ENCODE assay signal across 18 cellular contexts in the genomic region with DNA sequence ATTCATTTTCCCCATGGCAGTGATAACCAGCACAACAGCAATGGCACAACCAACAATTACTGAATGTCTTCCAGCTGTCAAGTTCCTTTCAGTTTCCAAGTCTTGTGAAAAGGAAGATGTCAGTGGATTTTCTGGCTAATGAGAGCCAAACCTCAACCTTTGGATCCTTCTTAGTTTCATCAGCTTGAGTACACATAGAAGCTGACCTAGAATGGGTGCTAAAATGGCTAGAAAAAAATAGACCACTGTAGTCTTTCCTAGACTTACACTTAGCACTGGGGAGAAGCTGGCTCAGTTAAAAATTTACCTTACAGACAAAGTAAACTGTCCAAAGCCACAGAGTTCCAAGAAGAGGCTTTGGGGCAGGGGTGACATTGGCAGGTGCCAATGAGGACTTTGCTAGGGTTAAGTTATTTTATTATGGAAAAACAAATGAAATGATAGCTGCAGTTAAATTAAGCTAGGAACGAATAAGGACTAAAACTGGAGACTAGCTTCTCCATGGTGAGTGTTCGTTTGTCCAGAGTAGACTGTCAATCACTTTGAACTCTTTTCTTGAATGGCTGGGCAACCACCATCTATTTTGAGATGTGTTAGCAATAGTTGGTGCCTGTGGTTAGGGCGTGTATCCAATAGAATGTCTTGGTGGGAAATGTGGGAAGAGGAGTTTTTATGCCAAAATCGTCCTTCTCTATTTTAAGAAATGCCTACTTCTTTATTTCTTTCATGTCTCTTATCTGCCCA. TPM values are rescaled to one million over a fixed set of nuclear protein-coding genes. Genes with fewer than 3 reads are reported as not detected.
DNase-seq lines count a peak whose midpoint lies in the region; ATAC-seq, FAIRE-seq and TF ChIP-seq lines count a peak whose summit lies in the region.
"Had no signal": no experiment of that assay in that cellular context is flagged by ENCODE, and none has a peak within 500 bp of the region (broad histone marks: within the 10 kb centered on the region; RNA-seq: fewer than 3 reads in every experiment).

No MANE protein-coding gene starts in this region.

- H3K4me3 ChIP-seq in kidney (ENCODE audit: low read length in 2 of 2) (peak overlapping the region in 1 of 2 donors; percentile 37), upper lobe of right lung (no peak overlapping the region)
- H3K4me3 ChIP-seq: gastroesophageal sphincter, thoracic aorta had no signal

- TF ChIP-seq CTCF in kidney (IDR thresholded peaks at IDR 0.05; ENCODE audit: borderline replicate concordance, extremely low read depth, insufficient read depth) (no peak), upper lobe of right lung (IDR thresholded peaks at IDR 0.05) (no peak)

- FAIRE-seq in kidney (lab: Jason Lieb, UNC): no peak
- FAIRE-seq in GM12891 (lab: Jason Lieb, UNC): no peak
- FAIRE-seq: G401.6, islet of Langerhans had no signal

- DNase-seq in KBM-7 (peak; percentile 63), SIG-M5 treated with dmso at 0.1 percent for 504 hours (lab: John Stamatoyannopoulos, UW; ENCODE audit: unreplicated experiment) (peak; percentile 81), kidney (no peak), upper lobe of right lung (no peak), GM12891 (ENCODE audit: insufficient read length, low spot score) (no peak), NCI-H524 treated with DMSO at 0.1 percent for 48 hours (lab: John Stamatoyannopoulos, UW) (no peak)
- DNase-seq in activated T-cell treated with anti-CD3 and anti-CD28 coated beads, Interleukin-2, amount 50 U/mL, for 72 hours: no peak
- DNase-seq: activated CD4-positive, alpha-beta T cell treated with anti-CD3 and anti-CD28 coated beads for 48 hours; activated naive CD8-positive, alpha-beta T cell treated with anti-CD3 and anti-CD28 coated beads, Interleukin-2, amount 10 ng/mL, durations not matched to agents 7 days and 5 days; activated T-cell treated with anti-CD3 and anti-CD28 coated beads, Interleukin-2, amount 50 U/mL, for 24 hours; CD8-positive, alpha-beta memory T cell; NCI-H526 had no signal

- H3K9me3 ChIP-seq in kidney (ENCODE audit: control insufficient read depth in 1 of 2, low read length in 2 of 2) (no peaks in the 10 kb centered on the region), upper lobe of right lung (no peaks in the 10 kb centered on the region)
- H3K9me3 ChIP-seq: gastroesophageal sphincter, thoracic aorta had no signal

- H3K27ac Mint-ChIP-seq in activated T-cell treated with anti-CD3 and anti-CD28 coated beads, Interleukin-2, amount 50 U/mL, for 72 hours: no peak overlapping the region
- H3K27ac Mint-ChIP-seq: activated naive CD8-positive, alpha-beta T cell treated with anti-CD3 and anti-CD28 coated beads, Interleukin-2, amount 10 ng/mL, durations not matched to agents 7 days and 5 days; activated T-cell treated with anti-CD3 and anti-CD28 coated beads, Interleukin-2, amount 50 U/mL, for 24 hours; CD8-positive, alpha-beta memory T cell had no signal

- peak; percentile 74 for ATAC-seq in upper lobe of right lung
- no peak for ATAC-seq in activated T-cell treated with anti-CD3 and anti-CD28 coated beads, Interleukin-2, amount 50 U/mL, for 72 hours (replicated peaks in 1 of 2)
- ATAC-seq: gastroesophageal sphincter had no signal

- no peak overlapping the region for H3K4me3 Mint-ChIP-seq in activated T-cell treated with anti-CD3 and anti-CD28 coated beads, Interleukin-2, amount 50 U/mL, for 72 hours
- H3K4me3 Mint-ChIP-seq: activated naive CD8-positive, alpha-beta T cell treated with anti-CD3 and anti-CD28 coated beads, Interleukin-2, amount 10 ng/mL, durations not matched to agents 7 days and 5 days; activated T-cell treated with anti-CD3 and anti-CD28 coated beads, Interleukin-2, amount 50 U/mL, for 24 hours; CD8-positive, alpha-beta memory T cell; central memory CD8-positive, alpha-beta T cell had no signal

- peaks cover 8 to 14% of the 10 kb centered on the region in 2 donors for H3K4me1 ChIP-seq in kidney (ENCODE audit: control insufficient read depth in 1 of 2, insufficient read depth in 1 of 2, low read depth in 1 of 2, low read length in 2 of 2)
- H3K4me1 ChIP-seq in upper lobe of right lung: no peaks in the 10 kb centered on the region
- H3K4me1 ChIP-seq: gastroesophageal sphincter had no signal

- H3K36me3 Mint-ChIP-seq in activated T-cell treated with anti-CD3 and anti-CD28 coated beads, Interleukin-2, amount 50 U/mL, for 72 hours (ENCODE audit: insufficient read depth in 2 of 2): no peaks in the 10 kb centered on the region
- H3K36me3 Mint-ChIP-seq: activated naive CD8-positive, alpha-beta T cell treated with anti-CD3 and anti-CD28 coated beads, Interleukin-2, amount 10 ng/mL, durations not matched to agents 7 days and 5 days; CD8-positive, alpha-beta memory T cell had no signal

- peaks cover 10% of the 10 kb centered on the region for H3K4me1 Mint-ChIP-seq in activated T-cell treated with anti-CD3 and anti-CD28 coated beads, Interleukin-2, amount 50 U/mL, for 72 hours (ENCODE audit: low read depth)
- H3K4me1 Mint-ChIP-seq: activated naive CD8-positive, alpha-beta T cell treated with anti-CD3 and anti-CD28 coated beads, Interleukin-2, amount 10 ng/mL, durations not matched to agents 7 days and 5 days; CD8-positive, alpha-beta memory T cell; central memory CD8-positive, alpha-beta T cell had no signal

- intact Hi-C loops in kidney (cut with DNase I) (no loop called here), upper lobe of right lung (cut with DNase I) (no loop called here)

- H3K36me3 ChIP-seq in kidney (ENCODE audit: control insufficient read depth in 1 of 2, insufficient read depth in 2 of 2, low read length in 2 of 2) (no peaks in the 10 kb centered on the region), upper lobe of right lung (no peaks in the 10 kb centered on the region)
- H3K36me3 ChIP-seq: gastroesophageal sphincter, thoracic aorta had no signal

- H3K27me3 Mint-ChIP-seq in activated T-cell treated with anti-CD3 and anti-CD28 coated beads, Interleukin-2, amount 50 U/mL, for 72 hours (ENCODE audit: low read depth): peaks cover 6% of the 10 kb centered on the region
- H3K27me3 Mint-ChIP-seq: activated naive CD8-positive, alpha-beta T cell treated with anti-CD3 and anti-CD28 coated beads, Interleukin-2, amount 10 ng/mL, durations not matched to agents 7 days and 5 days had no signal

- no peak for TF ChIP-seq POLR2A in GM12891 (IDR thresholded peaks at IDR 0.05; ENCODE audit: low read depth, low read length)

- no peaks in the 10 kb centered on the region for H3K27me3 ChIP-seq in upper lobe of right lung
- H3K27me3 ChIP-seq: gastroesophageal sphincter had no signal

- no peaks in the 10 kb centered on the region for H3K9me3 Mint-ChIP-seq in activated T-cell treated with anti-CD3 and anti-CD28 coated beads, Interleukin-2, amount 50 U/mL, for 72 hours
- H3K9me3 Mint-ChIP-seq: activated naive CD8-positive, alpha-beta T cell treated with anti-CD3 and anti-CD28 coated beads, Interleukin-2, amount 10 ng/mL, durations not matched to agents 7 days and 5 days; activated T-cell treated with anti-CD3 and anti-CD28 coated beads, Interleukin-2, amount 50 U/mL, for 24 hours; central memory CD8-positive, alpha-beta T cell had no signal

- in situ Hi-C loops in KBM-7 (cut with MboI; ENCODE audit: low pct_unique_long_range_greater_than_20kb, low sequenced_read_pairs): no loop called here

- no peak overlapping the region for H3K9ac ChIP-seq in kidney (ENCODE audit: low read length in 2 of 2)

- H3K27ac ChIP-seq in kidney (ENCODE audit: low read depth in 2 of 2, low read length in 2 of 2) (peak overlapping the region; percentile 61 to 71), upper lobe of right lung (no peak overlapping the region)
- H3K27ac ChIP-seq: gastroesophageal sphincter, thoracic aorta had no signal

TF ChIP-seq in GM12891, 5 proteins besides CTCF, POLR2A, EP300 and RAD21:
- no peak for TF ChIP-seq SPI1 (IDR thresholded peaks at IDR 0.05; ENCODE audit: low read depth, low read length)
- TF ChIP-seq TAF1 (IDR thresholded peaks at IDR 0.05; ENCODE audit: low read depth, low read length): no peak
- TF ChIP-seq POU2F2 (IDR thresholded peaks at IDR 0.05; ENCODE audit: low read depth, low read length): no peak
- no peak for TF ChIP-seq PAX5 (IDR thresholded peaks at IDR 0.05; ENCODE audit: insufficient read depth, low read length, severe bottlenecking)
- TF ChIP-seq POLR2AphosphoS5 (IDR thresholded peaks at IDR 0.05; ENCODE audit: low read depth, low read length): no peak

RNA-seq across cellular contexts. Expression of a gene that starts 25.9 kb away (rescaled TPM):
- total RNA-seq in kidney: 145 TPM
- polyA plus RNA-seq in kidney (ENCODE audit: insufficient read depth, low read depth, low replicate concordance): 541 TPM
- total RNA-seq in upper lobe of right lung: 178 TPM
- polyA plus RNA-seq in GM12891 (2012; ENCODE audit: low read depth, missing spikeins): 379 TPM
- total RNA-seq in activated T-cell treated with anti-CD3 and anti-CD28 coated beads, Interleukin-2, amount 50 U/mL, for 72 hours: 100 to 1,000 TPM; 220 to 295 TPM

RNA-seq across cellular contexts. Expression of a gene that starts 55.5 kb away (rescaled TPM):
- total RNA-seq in kidney (not detected), upper lobe of right lung (not detected)
- polyA plus RNA-seq in kidney (ENCODE audit: insufficient read depth, low read depth, low replicate concordance): not detected
- not detected for polyA plus RNA-seq in GM12891 (2012; ENCODE audit: low read depth, missing spikeins)
- not detected for total RNA-seq in activated T-cell treated with anti-CD3 and anti-CD28 coated beads, Interleukin-2, amount 50 U/mL, for 72 hours
- total RNA-seq: activated naive CD8-positive, alpha-beta T cell treated with anti-CD3 and anti-CD28 coated beads, Interleukin-2, amount 10 ng/mL, durations not matched to agents 7 days and 5 days; CD8-positive, alpha-beta memory T cell; gastroesophageal sphincter; pulmonary artery endothelial cell; thoracic aorta had no signal
- polyA plus RNA-seq: CD8-positive, alpha-beta memory T cell had no signal

Comparison
In these comparisons a context has a peak if more than half of its experiments do, and no peak if none do; other contexts are left out.
1. DNase-seq: peak in KBM-7 (single experiment) and SIG-M5 treated with dmso at 0.1 percent for 504 hours (single experiment); none in kidney (single experiment), upper lobe of right lung (single experiment), GM12891 (single experiment), activated T-cell treated with anti-CD3 and anti-CD28 coated beads, Interleukin-2, amount 50 U/mL, for 72 hours (0 of 2) and NCI-H524 treated with DMSO at 0.1 percent for 48 hours (single experiment).